Comparison of ENCODE assay signal across 17 cellular contexts in genomic region chr2:167761465-167762136, GRCh38.
"Had no signal": no experiment of that assay in that cellular context is flagged by ENCODE, and none has a peak within 500 bp of the region (broad histone marks: within the 10 kb centered on the region; RNA-seq: fewer than 3 reads in every experiment).

No MANE protein-coding gene starts in this region.

- FAIRE-seq: kidney had no signal

- H3K27ac ChIP-seq: left ventricle myocardium inferior, spleen, thoracic aorta had no signal

- H3K9me3 ChIP-seq: thoracic aorta had no signal

- H3K36me3 ChIP-seq: left ventricle myocardium inferior, spleen, thoracic aorta had no signal

- H3K4me3 ChIP-seq: left ventricle myocardium inferior, spleen, thoracic aorta had no signal

- H3K27me3 ChIP-seq: spleen had no signal

- DNase-seq: activated CD4-positive, alpha-beta memory T cell treated with anti-CD3 and anti-CD28 coated beads, Interleukin-2, amount 10 ng/mL, durations not matched to agents 7 days and 5 days; activated CD4-positive, alpha-beta T cell treated with anti-CD3 and anti-CD28 coated beads, Interleukin-2, amount 10 ng/mL, durations not matched to agents 24 days and 14 days; activated effector memory CD4-positive, alpha-beta T cell treated with anti-CD3 and anti-CD28 coated beads, Interleukin-2, amount 50 U/mL, for 16 hours; activated naive CD4-positive, alpha-beta T cell treated with anti-CD3 and anti-CD28 coated beads, Interleukin-2, amount 10 ng/mL, durations not matched to agents 7 days and 5 days; activated T-cell treated with anti-CD3 and anti-CD28 coated beads, Interleukin-2, amount 50 U/mL, for 72 hours; amygdala; effector CD4-positive, alpha-beta T cell; erythroblast; foreskin fibroblast; kidney; left ventricle myocardium inferior; nephron progenitor cell; spleen; stimulated activated CD4-positive, alpha-beta T cell treated with anti-CD3 and anti-CD28 coated beads, Interleukin-4, amount 100 ng/mL, for 1 hour; stimulated activated naive CD4-positive, alpha-beta T cell treated with Interleukin-2 at 50 U/mL for 16 hours had no signal

- H3K4me1 ChIP-seq: left ventricle myocardium inferior, spleen had no signal

- ATAC-seq: activated CD4-positive, CD25-positive, alpha-beta regulatory T cell treated with anti-CD3 and anti-CD28 coated beads, Interleukin-2, amount 50 U/mL, for 24 hours; activated T-cell treated with anti-CD3 and anti-CD28 coated beads, Interleukin-2, amount 50 U/mL, for 72 hours had no signal
